ENCODE assay signal across 1 cellular context in genomic region chr14:61547186-61548121, GRCh38.
TF ChIP-seq lines count a peak whose summit lies in the region.

No MANE protein-coding gene starts in this region.

TF ChIP-seq in A549, 52 proteins besides CTCF, POLR2A, EP300 and RAD21 (continued from another document):
- no peak for TF ChIP-seq REST (IDR thresholded peaks at IDR 0.05)
- no peak; the same call in 1 of the 2 replicates for TF ChIP-seq ATOH8 (CRISPR knock-in tag; IDR thresholded peaks at IDR 0.05; ENCODE audit: low read depth)
- 0 out of 2 replicates have a peak, but pooled peaks have one; percentile 24 for TF ChIP-seq JUNB (IDR thresholded peaks at IDR 0.05)
